ENCODE assay signal across 9 cellular contexts in the genomic region with DNA sequence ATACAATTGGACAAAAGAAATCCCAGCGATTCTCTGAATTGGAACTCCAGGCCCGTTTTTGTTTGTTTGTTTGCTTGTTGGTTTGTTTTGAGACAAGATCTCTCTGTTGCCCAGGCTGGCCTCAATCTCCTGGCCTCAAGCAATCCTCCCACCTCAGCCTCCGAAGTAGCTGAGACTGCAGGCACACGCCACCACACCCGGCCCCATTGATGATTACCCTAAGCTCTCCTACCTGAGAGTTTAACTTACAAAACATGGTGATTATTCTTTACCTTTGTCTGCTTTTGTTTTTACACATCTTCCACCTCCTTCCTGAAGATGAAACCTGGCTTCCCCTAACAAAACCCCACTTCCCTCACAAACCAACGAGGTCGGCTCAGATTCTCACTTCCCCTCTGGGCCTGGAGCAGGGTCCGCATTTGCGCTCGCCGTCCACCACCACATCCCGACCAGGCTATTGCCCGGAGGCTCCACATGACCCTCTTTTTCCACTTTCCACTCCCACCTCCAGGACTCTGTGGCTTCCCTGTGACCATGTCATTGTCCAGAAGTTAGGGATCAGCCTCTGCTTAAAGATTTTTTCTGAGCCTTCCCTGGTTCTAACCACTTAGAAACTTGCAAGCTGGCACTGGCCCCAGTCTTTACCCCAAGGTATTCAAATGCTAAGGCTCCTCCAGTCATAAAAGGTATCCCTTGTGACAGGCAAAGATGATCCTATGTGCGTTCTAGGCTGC. TPM values are rescaled to one million over a fixed set of nuclear protein-coding genes. Genes with fewer than 3 reads are reported as not detected.
DNase-seq lines count a peak whose midpoint lies in the region; ATAC-seq and TF ChIP-seq lines count a peak whose summit lies in the region.
"Had no signal": no experiment of that assay in that cellular context is flagged by ENCODE, and none has a peak within 500 bp of the region (broad histone marks: within the 10 kb centered on the region; RNA-seq: fewer than 3 reads in every experiment).

No MANE protein-coding gene starts in this region.

- TF ChIP-seq CTCF in glutamatergic neuron (IDR thresholded peaks at IDR 0.05; ENCODE audit: partially characterized antibody, unreplicated experiment) = no peak

- no peak overlapping the region for H3K4me3 Mint-ChIP-seq in activated naive CD4-positive, alpha-beta T cell treated with anti-CD3 and anti-CD28 coated beads for 36 hours
- H3K4me3 Mint-ChIP-seq in activated naive CD8-positive, alpha-beta T cell treated with anti-CD3 and anti-CD28 coated beads, Interleukin-2, amount 50 U/mL, for 24 hours = peak overlapping the region; percentile 34
- no peak overlapping the region for H3K4me3 Mint-ChIP-seq in glutamatergic neuron (ENCODE audit: unreplicated experiment)

- H3K36me3 Mint-ChIP-seq in activated naive CD4-positive, alpha-beta T cell treated with anti-CD3 and anti-CD28 coated beads for 36 hours (ENCODE audit: low read depth) = peaks cover 34% of the 10 kb centered on the region
- peaks cover 11% of the 10 kb centered on the region for H3K36me3 Mint-ChIP-seq in activated naive CD8-positive, alpha-beta T cell treated with anti-CD3 and anti-CD28 coated beads, Interleukin-2, amount 50 U/mL, for 24 hours (ENCODE audit: low read depth)
- H3K36me3 Mint-ChIP-seq in glutamatergic neuron (ENCODE audit: unreplicated experiment) = no peaks in the 10 kb centered on the region

- intact Hi-C loops in activated naive CD4-positive, alpha-beta T cell treated with anti-CD3 and anti-CD28 coated beads for 36 hours (cut with micrococcal nuclease) = loop anchor here (1.0 kb wide), 1 partner anchor 24 kb away; no protein-coding TSS in a partner anchor

- H3K27me3 Mint-ChIP-seq in activated naive CD4-positive, alpha-beta T cell treated with anti-CD3 and anti-CD28 coated beads for 36 hours (ENCODE audit: low read depth) = no peaks in the 10 kb centered on the region
- no peaks in the 10 kb centered on the region for H3K27me3 Mint-ChIP-seq in activated naive CD8-positive, alpha-beta T cell treated with anti-CD3 and anti-CD28 coated beads, Interleukin-2, amount 50 U/mL, for 24 hours
- peaks cover 7% of the 10 kb centered on the region for H3K27me3 Mint-ChIP-seq in glutamatergic neuron (ENCODE audit: unreplicated experiment)

- peak; percentile 40 for ATAC-seq in HG03521 (IDR thresholded peaks at IDR 0.05; ENCODE audit: unreplicated experiment)
- ATAC-seq in activated naive CD8-positive, alpha-beta T cell treated with anti-CD3 and anti-CD28 coated beads, Interleukin-2, amount 50 U/mL, for 24 hours = no peak

- DNase-seq in activated naive CD4-positive, alpha-beta T cell treated with anti-CD3 and anti-CD28 coated beads for 36 hours = no peak
- DNase-seq in activated naive CD4-positive, alpha-beta T cell treated with anti-CD3 and anti-CD28 coated beads, Interleukin-2, amount 50 U/mL, for 16 hours = no peak
- no peak for DNase-seq in activated naive CD8-positive, alpha-beta T cell treated with anti-CD3 and anti-CD28 coated beads, Interleukin-2, amount 50 U/mL, for 24 hours
- peak in 13 of 49 donors; percentile 3 to 51 (median 25) for DNase-seq in substantia nigra (lab: John Stamatoyannopoulos, UW)
- no peak for DNase-seq in activated CD4-positive, CD25-positive, alpha-beta regulatory T cell (lab: John Stamatoyannopoulos, UW)
- no peak for DNase-seq in NCI-H2196 (lab: John Stamatoyannopoulos, UW; ENCODE audit: unreplicated experiment)
- no peak for DNase-seq in glutamatergic neuron
- DNase-seq: islet precursor cell had no signal

- peak overlapping the region; percentile 13 for H3K27ac ChIP-seq in substantia nigra (ENCODE audit: low read depth, low read length, poor library complexity, severe bottlenecking)

- H3K9me3 Mint-ChIP-seq in activated naive CD4-positive, alpha-beta T cell treated with anti-CD3 and anti-CD28 coated beads for 36 hours = no peaks in the 10 kb centered on the region
- no peaks in the 10 kb centered on the region for H3K9me3 Mint-ChIP-seq in activated naive CD8-positive, alpha-beta T cell treated with anti-CD3 and anti-CD28 coated beads, Interleukin-2, amount 50 U/mL, for 24 hours
- H3K9me3 Mint-ChIP-seq in glutamatergic neuron (ENCODE audit: unreplicated experiment) = peaks cover 1% of the 10 kb centered on the region

- peaks cover 92% of the 10 kb centered on the region for H3K4me1 Mint-ChIP-seq in activated naive CD4-positive, alpha-beta T cell treated with anti-CD3 and anti-CD28 coated beads for 36 hours (ENCODE audit: low read depth)
- peaks cover 72% of the 10 kb centered on the region for H3K4me1 Mint-ChIP-seq in activated naive CD8-positive, alpha-beta T cell treated with anti-CD3 and anti-CD28 coated beads, Interleukin-2, amount 50 U/mL, for 24 hours
- no peaks in the 10 kb centered on the region for H3K4me1 Mint-ChIP-seq in glutamatergic neuron (ENCODE audit: low read depth, unreplicated experiment)

- H3K27ac Mint-ChIP-seq in activated naive CD4-positive, alpha-beta T cell treated with anti-CD3 and anti-CD28 coated beads for 36 hours = peak overlapping the region; percentile 68
- H3K27ac Mint-ChIP-seq in activated naive CD8-positive, alpha-beta T cell treated with anti-CD3 and anti-CD28 coated beads, Interleukin-2, amount 50 U/mL, for 24 hours = peak overlapping the region; percentile 73
- no peak overlapping the region for H3K27ac Mint-ChIP-seq in glutamatergic neuron (ENCODE audit: unreplicated experiment)

- CTCF ChIA-PET in activated naive CD4-positive, alpha-beta T cell treated with anti-CD3 and anti-CD28 coated beads for 36 hours (lab: Charles Lee) = interaction anchor here (0.7 to 1.4 kb wide), 4 partner anchors 11 to 226 kb away, joined by 3 read pairs; no protein-coding TSS in a partner anchor

RNA-seq across cellular contexts. Expression of a gene that starts 14.8 kb away (rescaled TPM):
- 10 to 100 TPM; 82.3 to 82.4 TPM for total RNA-seq in activated naive CD4-positive, alpha-beta T cell treated with anti-CD3 and anti-CD28 coated beads for 36 hours
- total RNA-seq in glutamatergic neuron (ENCODE audit: unreplicated experiment) = not detected

Comparison
In these comparisons a context has a peak if more than half of its experiments do, and no peak if none do; other contexts are left out.
1. RNA of a gene that starts 14.8 kb away (total RNA-seq): 82.3 to 82.4 TPM in activated naive CD4-positive, alpha-beta T cell treated with anti-CD3 and anti-CD28 coated beads for 36 hours; not detected in glutamatergic neuron (single experiment); every median in the first group is over 10 times any median in the second.